In the genomic region with DNA sequence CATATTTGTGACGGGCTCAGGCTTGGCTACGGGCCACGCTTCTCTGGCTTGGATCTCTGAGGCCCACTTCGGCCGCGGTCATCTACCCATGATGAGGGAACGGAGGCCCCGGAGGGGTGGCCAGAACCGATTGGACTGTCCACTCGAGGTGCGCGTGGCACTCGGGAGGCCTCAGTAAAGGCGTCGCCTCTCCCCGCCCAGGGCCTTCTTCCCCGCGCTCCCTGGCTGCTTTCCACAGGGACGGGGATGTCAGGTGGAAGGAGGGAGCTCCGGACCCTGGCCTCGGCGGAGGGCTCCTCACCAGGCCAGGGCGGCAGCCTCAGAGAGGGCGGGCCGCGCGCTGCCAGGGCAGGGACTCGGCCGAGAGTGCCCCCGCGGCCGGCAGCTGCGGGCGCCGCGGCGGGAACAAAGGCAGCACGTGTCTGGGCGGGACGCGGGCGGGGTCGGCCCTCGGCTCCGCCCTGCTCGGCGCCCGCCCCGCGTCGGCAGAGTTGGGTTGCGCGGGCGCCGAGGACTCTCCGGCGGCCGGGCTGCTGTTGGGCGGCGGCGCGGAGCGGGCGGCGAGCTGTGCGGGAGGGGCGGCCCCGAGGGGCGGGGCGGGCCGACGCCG, we compare ENCODE assay signal across 8 cellular contexts. TPM values are rescaled to one million over a fixed set of nuclear protein-coding genes. Genes with fewer than 3 reads are reported as not detected.
DNase-seq lines count a peak whose midpoint lies in the region; TF ChIP-seq lines count a peak whose summit lies in the region.

No MANE protein-coding gene starts in this region.

- peak overlapping the region; percentile 91 for H3K18ac ChIP-seq in H9 (ENCODE audit: insufficient read length, low read depth, low read length)

- H2BK20ac ChIP-seq in H9 (ENCODE audit: low read depth, low read length, poor library complexity, severe bottlenecking) = no peak overlapping the region

- H3K36me3 Mint-ChIP-seq in H9 (ENCODE audit: insufficient read depth in 1 of 3, low read depth in 3 of 3) = peaks cover 20 to 39% (median 37%) of the 10 kb centered on the region in 3 experiments

- H4K8ac ChIP-seq in H9 (replicated peaks; ENCODE audit: insufficient read length, low read depth, low read length) = no peak overlapping the region

- H2BK12ac ChIP-seq in H9 (ENCODE audit: insufficient read length, low read depth, low read length) = no peak overlapping the region

- no peak overlapping the region for H3K56ac ChIP-seq in H9 (ENCODE audit: insufficient read length, low read depth, low read length)

- no peaks in the 10 kb centered on the region for H3K79me2 ChIP-seq in H9 (ENCODE audit: insufficient read depth, low read length)
- H3K79me2 ChIP-seq in hepatocyte = no peaks in the 10 kb centered on the region

- H3K27me3 Mint-ChIP-seq in H9 (ENCODE audit: low read depth) = peaks cover 1% of the 10 kb centered on the region

- H2BK15ac ChIP-seq in H9 (ENCODE audit: low read depth, low read length) = no peak overlapping the region

- H3K14ac ChIP-seq in H9 (ENCODE audit: insufficient read depth, low read length) = peak overlapping the region; percentile 88

- H3K4me2 ChIP-seq in H9 (ENCODE audit: insufficient read depth, insufficient read length, low read length) (no peak overlapping the region), hepatocyte (peak overlapping the region; percentile 89)

- no CpG with 5 or more reads among the region's 73 CpGs for WGBS in H9 (ENCODE audit: extremely low coverage, insufficient read length, low lambda C conversion rate)
- WGBS in hepatocyte (ENCODE audit: low lambda C conversion rate, missing lambda C conversion rate) = 26% methylated on average over 39 of the region's 73 CpGs

- no peak for TF ChIP-seq CTCF in H9 (conservative IDR thresholded peaks at IDR 0.05)
- no peak for TF ChIP-seq CTCF in ascending aorta (IDR thresholded peaks at IDR 0.05)
- TF ChIP-seq CTCF in hepatocyte (IDR thresholded peaks at IDR 0.05; ENCODE audit: poor library complexity) = no peak

- H3K27me3 ChIP-seq in H9 (ENCODE audit: insufficient read depth, low read length) (no peaks in the 10 kb centered on the region), ascending aorta (no peaks in the 10 kb centered on the region), hepatocyte (no peaks in the 10 kb centered on the region), rectal smooth muscle tissue (ENCODE audit: control insufficient read depth, insufficient read depth, low read length) (no peaks in the 10 kb centered on the region)

- no peak overlapping the region; the same call in 1 of the 2 replicates for H3K4ac ChIP-seq in H9 (ENCODE audit: low read depth, low read length)

- peak overlapping the region; percentile 75 to 76 for H3K4me3 ChIP-seq in ascending aorta
- H3K4me3 ChIP-seq in hepatocyte = peak overlapping the region; percentile 49
- peak overlapping the region; percentile 63 for H3K4me3 ChIP-seq in rectal smooth muscle tissue (ENCODE audit: low read length)

- no peak overlapping the region for H4K5ac ChIP-seq in H9 (ENCODE audit: insufficient read length, low read depth, low read length)

- peak overlapping the region in 1 of 3 experiments; percentile 81; a peak in 1 of 7 replicates for H3K27ac Mint-ChIP-seq in H9

- H3K36me3 ChIP-seq in ascending aorta (peaks cover 12 to 17% of the 10 kb centered on the region in 2 donors), hepatocyte (replicated peaks; ENCODE audit: insufficient read depth, low read depth) (no peaks in the 10 kb centered on the region), rectal smooth muscle tissue (ENCODE audit: control insufficient read depth, insufficient read depth, low read length) (peaks cover 5% of the 10 kb centered on the region)

- peak overlapping the region; percentile 49 for H3K9ac ChIP-seq in H9 (ENCODE audit: extremely low read depth, insufficient read length, low read length)
- no peak overlapping the region for H3K9ac ChIP-seq in rectal smooth muscle tissue (ENCODE audit: low read length)

- no peak overlapping the region for H2AFZ ChIP-seq in H9 (ENCODE audit: low read length)
- H2AFZ ChIP-seq in hepatocyte = peak overlapping the region; percentile 74

- no peak overlapping the region for H3K23ac ChIP-seq in H9 (ENCODE audit: insufficient read length, low read depth, low read length)

- no peak overlapping the region for H3T11ph ChIP-seq in H9 (ENCODE audit: low read length)

- peak overlapping the region; percentile 52 to 67 for H3K4me3 Mint-ChIP-seq in H9

- peaks cover 12% of the 10 kb centered on the region for H3K23me2 ChIP-seq in H9 (ENCODE audit: insufficient read length, low read depth, low read length, poor library complexity, severe bottlenecking)

- no peak overlapping the region for H2BK120ac ChIP-seq in H9 (ENCODE audit: low read depth, low read length, poor library complexity, severe bottlenecking)

- H2AK5ac ChIP-seq in H9 (ENCODE audit: insufficient read length, low read length) = no peak overlapping the region

- H3K79me1 ChIP-seq in H9 (ENCODE audit: insufficient read depth, low read depth, low read length, poor library complexity, severe bottlenecking) = peaks cover 3% of the 10 kb centered on the region

- H4K91ac ChIP-seq in H9 (ENCODE audit: insufficient read length, low read depth, low read length) = no peak overlapping the region

- no peaks in the 10 kb centered on the region for H3K9me2 ChIP-seq in hepatocyte (replicated peaks; ENCODE audit: insufficient read depth)

- H2BK5ac ChIP-seq in H9 (ENCODE audit: insufficient read length, low read length) = no peak overlapping the region

- no peaks in the 10 kb centered on the region for H4K20me1 ChIP-seq in H9 (ENCODE audit: control insufficient read depth, insufficient read depth, insufficient read length)
- no peaks in the 10 kb centered on the region for H4K20me1 ChIP-seq in hepatocyte (ENCODE audit: insufficient read depth, poor library complexity, severe bottlenecking)

- H3K4me1 ChIP-seq in H9 (ENCODE audit: insufficient read depth, low read length) = peaks cover 10% of the 10 kb centered on the region; the same call in 1 of the 2 replicates
- H3K4me1 ChIP-seq in ascending aorta = peaks cover 0 to 27% of the 10 kb centered on the region in 2 donors
- H3K4me1 ChIP-seq in hepatocyte (ENCODE audit: insufficient read depth) = peaks cover 7% of the 10 kb centered on the region
- H3K4me1 ChIP-seq in rectal smooth muscle tissue (ENCODE audit: control insufficient read depth, insufficient read depth, low read length) = peaks cover 6% of the 10 kb centered on the region

- DNase-seq in EL (peak; percentile 80), H9 (peak; percentile 88), NCI-H1048 (lab: John Stamatoyannopoulos, UW) (peak; percentile 27), T-helper 1 cell (peak; percentile 48 to 76 (median 58)), ascending aorta (ENCODE audit: low spot score in 2 of 2) (peak in 1 of 2 donors; percentile 84), hepatocyte (ENCODE audit: low spot score) (peak; percentile 90), HuH-7 (ENCODE audit: low spot score) (no peak)

- H3K4me1 Mint-ChIP-seq in H9 = peaks cover 50 to 69% of the 10 kb centered on the region in 2 experiments

- intact Hi-C loops in ascending aorta (cut with DNase I) = loop anchor here (1.0 to 10.0 kb wide), 3 partner anchors 10 to 509 kb away; a partner anchor contains a TSS

- H3K27ac ChIP-seq in H9 (ENCODE audit: insufficient read length, low read depth, low read length) = no peak overlapping the region
- peak overlapping the region; percentile 80 to 81 for H3K27ac ChIP-seq in ascending aorta
- H3K27ac ChIP-seq in hepatocyte = peak overlapping the region; percentile 73
- peak overlapping the region; percentile 59 for H3K27ac ChIP-seq in rectal smooth muscle tissue (ENCODE audit: low read depth, low read length)

- no peaks in the 10 kb centered on the region; a peak in 1 of 5 replicates for H3K9me3 Mint-ChIP-seq in H9

- H3K9me3 ChIP-seq in H9 (ENCODE audit: control insufficient read depth, low read depth, low read length) (no peaks in the 10 kb centered on the region), ascending aorta (no peaks in the 10 kb centered on the region), hepatocyte (ENCODE audit: low read depth) (no peaks in the 10 kb centered on the region)

RNA-seq across cellular contexts. Expression of a gene that starts 0.6 kb away (rescaled TPM):
- total RNA-seq in H9 (2021) = 10.4 and 11.4 TPM in 2 replicates
- not detected for total RNA-seq in ascending aorta
- 1.1 and 1.3 TPM in 2 replicates for total RNA-seq in hepatocyte
- 0.80 and 1.0 TPM in 2 replicates for polyA plus RNA-seq in hepatocyte

RNA-seq across cellular contexts. Expression of a gene that starts 41.9 kb away (rescaled TPM):
- total RNA-seq in H9 (2021) (169 and 175 TPM in 2 replicates), ascending aorta (6.3 TPM), hepatocyte (61.6 and 62.0 TPM in 2 replicates)
- polyA plus RNA-seq in hepatocyte = 141 and 145 TPM in 2 replicates
